In genomic region chr2:232925769-232926163, GRCh38 we compare ENCODE assay signal across 18 cellular contexts. TPM values are rescaled to one million over a fixed set of nuclear protein-coding genes. Genes with fewer than 3 reads are reported as not detected.
DNase-seq lines count a peak whose midpoint lies in the region; ATAC-seq, FAIRE-seq and TF ChIP-seq lines count a peak whose summit lies in the region.
"Had no signal": no experiment of that assay in that cellular context is flagged by ENCODE, and none has a peak within 500 bp of the region (broad histone marks: within the 10 kb centered on the region; RNA-seq: fewer than 3 reads in every experiment).

No MANE protein-coding gene starts in this region.

- H2BK12ac ChIP-seq in neuronal stem cell (ENCODE audit: low read length) = no peak overlapping the region

- H2AFZ ChIP-seq in PC-3 (ENCODE audit: low read length) = no peak overlapping the region
- peak overlapping the region; percentile 5 for H2AFZ ChIP-seq in neuronal stem cell (ENCODE audit: low read length)
- no peak overlapping the region for H2AFZ ChIP-seq in HepG2 (ENCODE audit: low read length)

- H3K23ac ChIP-seq in neuronal stem cell (ENCODE audit: low read depth, low read length, poor library complexity) = no peak overlapping the region

- peaks cover 55% of the 10 kb centered on the region for H3K79me2 ChIP-seq in PC-3 (ENCODE audit: low read length)
- H3K79me2 ChIP-seq in HepG2 (ENCODE audit: insufficient read depth, low read length) = no peaks in the 10 kb centered on the region

- H3K27ac ChIP-seq in PC-3 (ENCODE audit: low read length) (no peak overlapping the region), dorsolateral prefrontal cortex (peak overlapping the region in 19 of 59 donors; percentile 2 to 89 (median 68)), neuronal stem cell (replicated peaks; ENCODE audit: low read length) (no peak overlapping the region), HepG2 (ENCODE audit: extremely low read length, insufficient read depth, low read length) (no peak overlapping the region)
- H3K27ac ChIP-seq: BLaER1 treated with 17β-estradiol and CSF1 and Interleukin-3, amounts not matched to agents 10 nM and 100 nM; KMS-11 had no signal

- TF ChIP-seq POLR2A in HepG2 (IDR thresholded peaks at IDR 0.05; ENCODE audit: insufficient read depth in 1 of 2, low read depth in 2 of 2, low read length in 2 of 2) = no peak

- CTCF ChIA-PET in PC-3 (lab: Charles Lee) = no interaction called here
- CTCF ChIA-PET in HepG2 (lab: Yijun Ruan, JAX; ENCODE audit: low intra/inter-chr PET ratio, low total read pairs) = no interaction called here

- ATAC-seq in PC-3 = no peak
- ATAC-seq in HepG2 = no peak
- ATAC-seq: CD8-positive, alpha-beta T cell had no signal

- no peak overlapping the region for H2BK15ac ChIP-seq in neuronal stem cell (ENCODE audit: low read length)

- TF ChIP-seq EP300 in HepG2 (IDR thresholded peaks at IDR 0.05; ENCODE audit: low read depth in 2 of 2, low read length in 2 of 2) (no peak), HepG2 (CRISPR knock-in tag; IDR thresholded peaks at IDR 0.05; ENCODE audit: borderline replicate concordance) (no peak)

- no peak for TF ChIP-seq RAD21 in HepG2 (CRISPR knock-in tag; IDR thresholded peaks at IDR 0.05)

- H3K18ac ChIP-seq in neuronal stem cell (ENCODE audit: low read length) = peak overlapping the region; percentile 50

- H3K27me3 ChIP-seq in PC-3 (ENCODE audit: low read length) = no peaks in the 10 kb centered on the region
- peaks cover 0 to 20% (median 0%) of the 10 kb centered on the region in 45 donors for H3K27me3 ChIP-seq in dorsolateral prefrontal cortex
- H3K27me3 ChIP-seq in neuronal stem cell (ENCODE audit: control insufficient read depth in 3 of 3, insufficient read depth in 3 of 3, low read depth in 1 of 3, low read length in 3 of 3) = peaks cover 8 to 66% (median 48%) of the 10 kb centered on the region in 3 experiments
- no peaks in the 10 kb centered on the region for H3K27me3 ChIP-seq in HepG2 (ENCODE audit: control insufficient read depth in 1 of 2, insufficient read depth in 2 of 2, low read length in 2 of 2)

- no peak for FAIRE-seq in HepG2 (lab: Jason Lieb, UNC)
- FAIRE-seq: D721Med, H54 had no signal

- H4K91ac ChIP-seq in neuronal stem cell (ENCODE audit: low read depth, low read length, poor library complexity) = no peak overlapping the region

- H3K14ac ChIP-seq in neuronal stem cell (ENCODE audit: low read length) = no peak overlapping the region

- no peak overlapping the region for H2BK5ac ChIP-seq in neuronal stem cell (ENCODE audit: low read length)

- no peaks in the 10 kb centered on the region for H3K79me1 ChIP-seq in neuronal stem cell (ENCODE audit: low read depth, low read length)

- H3K4me1 ChIP-seq in PC-3 (ENCODE audit: insufficient read depth, low read length) (peaks cover 20% of the 10 kb centered on the region), neuronal stem cell (ENCODE audit: control insufficient read depth in 2 of 2, insufficient read depth in 1 of 2, low read depth in 1 of 2, low read length in 2 of 2) (peaks cover 0 to 15% of the 10 kb centered on the region in 2 donors), HepG2 (ENCODE audit: insufficient read depth, low read length) (no peaks in the 10 kb centered on the region)
- H3K4me1 ChIP-seq: BLaER1 treated with 17β-estradiol and CSF1 and Interleukin-3, amounts not matched to agents 10 nM and 100 nM had no signal

- H3K4me2 ChIP-seq in PC-3 (ENCODE audit: low read length) (peak overlapping the region; percentile 87), neuronal stem cell (ENCODE audit: insufficient read depth, low read length, poor library complexity, severe bottlenecking) (no peak overlapping the region), HepG2 (ENCODE audit: low read depth, low read length) (no peak overlapping the region)
- H3K4me2 ChIP-seq: BLaER1 treated with 17β-estradiol and CSF1 and Interleukin-3, amounts not matched to agents 10 nM and 100 nM; KMS-11; SK-N-SH had no signal

- H3F3A ChIP-seq in PC-3 (ENCODE audit: low read length, unreplicated experiment) = no peaks in the 10 kb centered on the region

- H3K4me3 ChIP-seq in PC-3 (ENCODE audit: low read length) (peak overlapping the region; percentile 71), dorsolateral prefrontal cortex (peak overlapping the region in 54 of 59 donors; percentile 4 to 84 (median 69)), neuronal stem cell (ENCODE audit: low read length in 2 of 2) (no peak overlapping the region), HepG2 (replicated peaks in 1 of 3; ENCODE audit: insufficient read depth in 1 of 3, low read depth in 2 of 3, low read length in 3 of 3) (no peak overlapping the region)
- H3K4me3 ChIP-seq: BLaER1 treated with 17β-estradiol and CSF1 and Interleukin-3, amounts not matched to agents 10 nM and 100 nM had no signal

- no peak overlapping the region for H4K8ac ChIP-seq in neuronal stem cell (ENCODE audit: low read depth, low read length)

- H3K9me3 ChIP-seq in PC-3 (ENCODE audit: low read length) (no peaks in the 10 kb centered on the region), neuronal stem cell (replicated peaks in 1 of 2; ENCODE audit: control insufficient read depth in 2 of 2, insufficient read depth in 1 of 2, low read depth in 1 of 2, low read length in 2 of 2) (peaks cover 0 to 2% of the 10 kb centered on the region in 2 donors), HepG2 (ENCODE audit: low read length) (no peaks in the 10 kb centered on the region)
- H3K9me3 ChIP-seq: SK-N-SH had no signal

- no peak overlapping the region for H2BK120ac ChIP-seq in neuronal stem cell (ENCODE audit: low read depth, low read length)

- BruUV-seq in PC-3 (replicated peaks; lab: Mats Ljungman, UMichigan) (no TSS peak), HepG2 (replicated peaks; lab: Mats Ljungman, UMichigan) (no TSS peak)

- POLR2A ChIA-PET in PC-3 (lab: Charles Lee; ENCODE audit: unreplicated experiment) = no interaction called here
- POLR2A ChIA-PET in HepG2 (lab: Yijun Ruan, JAX) = no interaction called here

- H3K36me3 ChIP-seq in PC-3 (ENCODE audit: low read depth, low read length) (peaks cover 16% of the 10 kb centered on the region), neuronal stem cell (replicated peaks in 1 of 2; ENCODE audit: control insufficient read depth in 2 of 2, insufficient read depth in 2 of 2, low read length in 2 of 2) (no peaks in the 10 kb centered on the region), HepG2 (replicated peaks in 1 of 2; ENCODE audit: control insufficient read depth in 1 of 2, insufficient read depth in 2 of 2, low read length in 2 of 2) (peaks cover 3 to 24% of the 10 kb centered on the region in 2 experiments; a peak in 4 of 5 replicates)
- H3K36me3 ChIP-seq: BLaER1 treated with 17β-estradiol and CSF1 and Interleukin-3, amounts not matched to agents 10 nM and 100 nM had no signal

- WGBS in neuronal stem cell (ENCODE audit: extremely low coverage in 2 of 2, insufficient read length in 2 of 2, insufficient replicate concordance in 1 of 2), 2 donors = no CpG with 5 or more reads among the region's 12 CpGs
- WGBS in HepG2 (ENCODE audit: low lambda C conversion rate) = 86% methylated on average over 12 of the region's 12 CpGs

- no peak overlapping the region for H3K4ac ChIP-seq in neuronal stem cell (ENCODE audit: low read length)

- H3K9me2 ChIP-seq in PC-3 (replicated peaks; ENCODE audit: low read length) = no peaks in the 10 kb centered on the region
- H3K9me2 ChIP-seq: SK-N-SH had no signal

- in situ Hi-C loops in HepG2 (cut with HindIII; ENCODE audit: extremely low pct_ligation_motif_present, low pct_unique_long_range_greater_than_20kb) = no loop called here

- DNase-seq in PC-3 (no peak), dorsolateral prefrontal cortex (peak in 1 of 10 donors; percentile 46), iPS-NIHi11 (ENCODE audit: low spot score) (peak; percentile 27), neuronal stem cell (ENCODE audit: low spot score) (no peak), HepG2 (ENCODE audit: low spot score) (no peak), kidney tubule cell (ENCODE audit: low spot score) (no peak), mesenteric fat pad (ENCODE audit: low spot score) (no peak)
- DNase-seq: CD8-positive, alpha-beta T cell; DMS79; HFFc6; NCI-H1436; NCI-H1930; SHP77 had no signal

- H4K20me1 ChIP-seq in PC-3 (ENCODE audit: low read length) = no peaks in the 10 kb centered on the region
- H4K20me1 ChIP-seq in HepG2 (ENCODE audit: insufficient read depth, low read length) = no peaks in the 10 kb centered on the region
- H4K20me1 ChIP-seq: BLaER1 treated with 17β-estradiol and CSF1 and Interleukin-3, amounts not matched to agents 10 nM and 100 nM had no signal

- no peak overlapping the region for H2AK5ac ChIP-seq in neuronal stem cell (ENCODE audit: low read depth, low read length)

- H3K9ac ChIP-seq in PC-3 (ENCODE audit: low read length) = no peak overlapping the region
- no peak overlapping the region for H3K9ac ChIP-seq in neuronal stem cell (ENCODE audit: low read depth, low read length, poor library complexity)
- no peak overlapping the region for H3K9ac ChIP-seq in HepG2 (ENCODE audit: insufficient read depth, low read depth, low read length)
- H3K9ac ChIP-seq: BLaER1 treated with 17β-estradiol and CSF1 and Interleukin-3, amounts not matched to agents 10 nM and 100 nM; KMS-11; SK-N-SH had no signal

- intact Hi-C loops in PC-3 (cut with micrococcal nuclease) (loop anchor here (2.0 to 5.0 kb wide), 3 partner anchors 49 to 127 kb away; no protein-coding TSS in a partner anchor), dorsolateral prefrontal cortex (cut with DNase I) (no loop called here), HepG2 (cut with micrococcal nuclease; ENCODE audit: unreplicated experiment) (no loop called here)

- TF ChIP-seq CTCF in PC-3 (conservative IDR thresholded peaks at IDR 0.05; ENCODE audit: low read depth, low read length) = no peak
- no peak for TF ChIP-seq CTCF in dorsolateral prefrontal cortex (IDR thresholded peaks at IDR 0.05 in 54 of 56, conservative IDR thresholded peaks at IDR 0.05 in 2 of 56; ENCODE audit: low read depth in 1 of 56, partially characterized antibody in 56 of 56)
- TF ChIP-seq CTCF in HepG2 (CRISPR knock-in tag; IDR thresholded peaks at IDR 0.05) = no peak

RNA-seq across cellular contexts. Expression of gene SNORC, which starts 55.7 kb away (rescaled TPM):
- total RNA-seq in PC-3 (2014; rRNA removed) (11.1 and 14.3 TPM in 2 replicates), dorsolateral prefrontal cortex (10 to 100 TPM in 119 of 120 experiments, 1 to 10 TPM in 1; 9.4 to 82.0 (median 34.1) TPM), HepG2 (2016; rRNA removed; fragmentation: Illumina TruSeq; extraction: Trizol) (48.5 and 86.1 TPM in 2 replicates), mesenteric fat pad (0.64 TPM)
- 2.1 TPM for polyA plus RNA-seq in neuronal stem cell (2013, experiment 1 of 2)
- 2.9 TPM for polyA plus RNA-seq in neuronal stem cell (2013, experiment 2 of 2)
- 64.6 and 82.7 TPM in 2 replicates for total RNA-seq in HepG2 (2016; cell fraction: cytosol; rRNA removed; fragmentation: Illumina TruSeq; extraction: Trizol; ENCODE audit: low read depth)
- total RNA-seq in HepG2 (2016; cell fraction: insoluble cytoplasmic fraction; rRNA removed; fragmentation: Illumina TruSeq; extraction: Trizol) = 52.1 and 76.7 TPM in 2 replicates
- total RNA-seq in HepG2 (2016; cell fraction: membrane; rRNA removed; fragmentation: Illumina TruSeq; extraction: Trizol) = 71.1 and 75.3 TPM in 2 replicates
- 47.7 and 55.5 TPM in 2 replicates for total RNA-seq in HepG2 (2016; cell fraction: nucleus; rRNA removed; fragmentation: Illumina TruSeq; extraction: Trizol)
- 59.1 and 62.9 TPM in 2 replicates for polyA plus RNA-seq in HepG2 (2011; rRNA removed)
- 45.6 and 94.4 TPM in 2 replicates for polyA plus RNA-seq in HepG2 (2011; cell fraction: cytosol; rRNA removed)
- polyA plus RNA-seq in HepG2 (2011; cell fraction: nucleus; rRNA removed) = 87.4 and 124 TPM in 2 replicates
- 42.0 and 51.4 TPM in 2 replicates for polyA plus RNA-seq in HepG2 (2012)
- polyA plus RNA-seq in HepG2 (2016; cell fraction: cytosol; fragmentation: Illumina TruSeq; extraction: Trizol; ENCODE audit: low read depth) = 125 and 134 TPM in 2 replicates
- polyA plus RNA-seq in HepG2 (2016; cell fraction: insoluble cytoplasmic fraction; fragmentation: Illumina TruSeq; extraction: Trizol; ENCODE audit: low read depth) = 60.9 and 75.2 TPM in 2 replicates
- polyA plus RNA-seq in HepG2 (2016; cell fraction: membrane; fragmentation: Illumina TruSeq; extraction: Trizol; ENCODE audit: low read depth) = 102 and 104 TPM in 2 replicates
- 136 and 150 TPM in 2 replicates for polyA plus RNA-seq in HepG2 (2016; cell fraction: nucleus; fragmentation: Illumina TruSeq; extraction: Trizol; ENCODE audit: insufficient read depth, low read depth)
- 5.3 and 89.5 TPM in 2 replicates for polyA minus RNA-seq in HepG2 (2011; rRNA and poly(A)+ RNA removed; ENCODE audit: low replicate concordance)
- polyA minus RNA-seq in HepG2 (2011; cell fraction: cytosol; rRNA and poly(A)+ RNA removed) = 57.5 and 73.7 TPM in 2 replicates
- 27.3 and 30.6 TPM in 2 replicates for polyA minus RNA-seq in HepG2 (2011; cell fraction: nucleus; rRNA and poly(A)+ RNA removed)

Comparison
In these comparisons a context has a peak if more than half of its experiments do, and no peak if none do; other contexts are left out.
1. H3K4me3 ChIP-seq: peak in PC-3 (single experiment) and dorsolateral prefrontal cortex (54 of 59); none in neuronal stem cell (0 of 2) and HepG2 (0 of 3).